Comparison of ENCODE assay signal across 13 cellular contexts in the genomic region with DNA sequence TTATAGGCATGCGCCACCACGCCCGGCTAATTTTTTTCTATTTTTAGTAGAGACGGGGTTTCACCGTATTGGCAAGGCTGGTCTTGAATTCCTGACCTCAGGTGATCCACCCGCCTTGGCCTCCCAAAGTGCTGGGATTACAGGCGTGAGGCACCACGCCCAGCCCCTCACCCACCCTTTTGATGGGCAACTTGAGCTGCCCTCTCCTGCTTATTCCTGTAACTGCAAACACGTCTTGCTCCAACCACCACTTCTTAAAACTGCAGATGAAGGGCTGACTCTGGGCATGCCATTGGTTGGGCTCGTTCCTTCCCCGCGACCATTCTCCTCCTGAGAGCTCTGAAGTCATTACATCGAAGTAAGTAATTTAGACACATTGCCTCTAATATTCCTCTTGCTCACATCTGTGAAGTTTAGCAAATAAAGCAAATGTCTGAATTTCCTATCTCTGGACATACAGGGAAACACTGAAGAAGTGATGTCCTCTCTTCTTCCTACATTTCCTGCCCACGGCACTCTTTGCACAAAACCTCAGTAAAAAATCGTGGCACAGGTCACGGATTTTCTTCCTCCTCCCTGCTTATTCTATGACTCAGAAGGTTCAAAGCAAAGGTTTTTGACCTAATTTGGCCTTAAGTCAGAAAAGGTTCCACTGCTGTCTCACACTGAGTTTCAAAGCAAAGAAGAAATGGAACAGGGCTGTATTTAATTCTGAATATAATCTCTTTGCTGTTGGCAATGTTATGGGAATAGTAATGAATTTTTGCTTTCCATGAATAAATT.
A peak's percentile ranks its signal among the peaks of the same experiment; 100 is the strongest.
DNase-seq lines count a peak whose midpoint lies in the region; ATAC-seq, FAIRE-seq and TF ChIP-seq lines count a peak whose summit lies in the region.
"Had no signal": no experiment of that assay in that cellular context is flagged by ENCODE, and none has a peak within 500 bp of the region (broad histone marks: within the 10 kb centered on the region; RNA-seq: fewer than 3 reads in every experiment).

No MANE protein-coding gene starts in this region.

- no peak for FAIRE-seq in GM12878 (lab: Jason Lieb, UNC)

- no peak for DNase-seq in CD4-positive, CD25-positive, alpha-beta regulatory T cell
- DNase-seq in HFFc6 (peak; percentile 12), GM12878 (ENCODE audit: low read depth, low spot score) (no peak), kidney tubule cell (ENCODE audit: low spot score) (peak; percentile 39), NCI-H524 treated with DMSO at 0.1 percent for 48 hours (lab: John Stamatoyannopoulos, UW) (no peak), MM.1S (no peak)
- DNase-seq: activated CD4-positive, alpha-beta T cell treated with anti-CD3 and anti-CD28 coated beads for 1 hour; GF-D8; NCI-H2107; stimulated activated CD4-positive, alpha-beta T cell treated with anti-CD3 and anti-CD28 coated beads, Interleukin-4, amount 100 ng/mL, for 1 hour; stimulated activated naive CD4-positive, alpha-beta T cell had no signal

- no peaks in the 10 kb centered on the region for H3K9me3 Mint-ChIP-seq in CD4-positive, CD25-positive, alpha-beta regulatory T cell
- H3K9me3 Mint-ChIP-seq in HFFc6: no peaks in the 10 kb centered on the region

- CTCF ChIA-PET in GM12878 (lab: Yijun Ruan, JAX): interaction anchor here (0.7 to 1.3 kb wide), 2 partner anchors 23 to 58 kb away, joined by 3 to 5 read pairs; no protein-coding TSS in a partner anchor

- RAD21 ChIA-PET in GM12878 (lab: Charles Lee; ENCODE audit: unreplicated experiment): no interaction called here

- H3K9me2 ChIP-seq in MM.1S (replicated peaks; ENCODE audit: insufficient read depth, low read length): no peaks in the 10 kb centered on the region

- no peaks in the 10 kb centered on the region for H3K27me3 Mint-ChIP-seq in CD4-positive, CD25-positive, alpha-beta regulatory T cell
- no peaks in the 10 kb centered on the region; the same call in 1 of the 2 replicates for H3K27me3 Mint-ChIP-seq in HFFc6 (ENCODE audit: insufficient read depth)

- H3K4me1 ChIP-seq in CD4-positive, CD25-positive, alpha-beta regulatory T cell (ENCODE audit: control insufficient read depth, insufficient read depth, low read length, poor library complexity, severe bottlenecking): no peaks in the 10 kb centered on the region
- no peaks in the 10 kb centered on the region for H3K4me1 ChIP-seq in GM12878 (ENCODE audit: control insufficient read depth, insufficient read depth, low read length)
- H3K4me1 ChIP-seq in MM.1S (ENCODE audit: low read length): no peaks in the 10 kb centered on the region

- no peak overlapping the region for H3K27ac ChIP-seq in CD4-positive, CD25-positive, alpha-beta regulatory T cell (ENCODE audit: insufficient read depth, low read length, poor library complexity, severe bottlenecking)
- H3K27ac ChIP-seq in GM12878 (ENCODE audit: control insufficient read depth, insufficient read depth): no peak overlapping the region
- H3K27ac ChIP-seq in MM.1S (ENCODE audit: low read length): no peak overlapping the region

- in situ Hi-C loops in GM12878 (cut with MboI): no loop called here

- H2AFZ ChIP-seq in GM12878 (ENCODE audit: control insufficient read depth, low read depth, low read length) (no peak overlapping the region), MM.1S (ENCODE audit: low read length) (no peak overlapping the region)

- H3F3A ChIP-seq in MM.1S (ENCODE audit: insufficient read depth, low read length): no peaks in the 10 kb centered on the region

- H3K4me2 ChIP-seq in GM12878 (ENCODE audit: control insufficient read depth, insufficient read depth): no peak overlapping the region
- no peak overlapping the region for H3K4me2 ChIP-seq in MM.1S (ENCODE audit: low read depth, low read length)

- peaks cover 9% of the 10 kb centered on the region for H3K36me3 Mint-ChIP-seq in CD4-positive, CD25-positive, alpha-beta regulatory T cell
- peaks cover 6% of the 10 kb centered on the region for H3K36me3 Mint-ChIP-seq in HFFc6 (ENCODE audit: low read depth)

- TSS peak; percentile 20 for BruUV-seq in GM12878 (replicated peaks; lab: Mats Ljungman, UMichigan)

- POLR2A ChIA-PET in GM12878 (lab: Charles Lee): no interaction called here

- H3K79me2 ChIP-seq in GM12878 (ENCODE audit: control insufficient read depth, insufficient read depth, low read length) (no peaks in the 10 kb centered on the region), MM.1S (ENCODE audit: low read length) (no peaks in the 10 kb centered on the region)

- no peak for TF ChIP-seq EP300 in GM12878 (IDR thresholded peaks at IDR 0.05; ENCODE audit: borderline replicate concordance in 1 of 2, control insufficient read depth in 1 of 2, low read depth in 2 of 2, low read length in 2 of 2)

- H4K20me1 ChIP-seq in GM12878 (ENCODE audit: control insufficient read depth, insufficient read depth) (no peaks in the 10 kb centered on the region), MM.1S (ENCODE audit: insufficient read depth, low read length) (no peaks in the 10 kb centered on the region; the same call in 1 of the 2 replicates)

- H3K4me3 Mint-ChIP-seq in CD4-positive, CD25-positive, alpha-beta regulatory T cell: peak overlapping the region in 1 of 4 donors; percentile 30
- H3K4me3 Mint-ChIP-seq in HFFc6: peak overlapping the region; percentile 11; the same call in 1 of the 2 replicates

- H3K4me1 Mint-ChIP-seq in CD4-positive, CD25-positive, alpha-beta regulatory T cell: peaks cover 7 to 18% (median 16%) of the 10 kb centered on the region in 4 donors
- peaks cover 39% of the 10 kb centered on the region for H3K4me1 Mint-ChIP-seq in HFFc6 (ENCODE audit: low read depth)

- TF ChIP-seq RAD21 in GM12878 (IDR thresholded peaks at IDR 0.05; ENCODE audit: insufficient read depth, low read depth, low read length): no peak

- WGBS in GM12878 (ENCODE audit: insufficient coverage, insufficient replicate concordance, low lambda C conversion rate, missing lambda C conversion rate): 60% methylated on average over 16 of the region's 16 CpGs

- no peak for ATAC-seq in CD4-positive, CD25-positive, alpha-beta regulatory T cell (ENCODE audit: low read depth in 2 of 2)
- no peak for ATAC-seq in GM12878
- ATAC-seq in GM21825 (IDR thresholded peaks at IDR 0.05; ENCODE audit: unreplicated experiment): no peak
- ATAC-seq in HG03460 (IDR thresholded peaks at IDR 0.05; ENCODE audit: unreplicated experiment): no peak

- H3K4me3 ChIP-seq in CD4-positive, CD25-positive, alpha-beta regulatory T cell (ENCODE audit: low read depth, low read length): no peak overlapping the region
- no peak overlapping the region for H3K4me3 ChIP-seq in GM12878
- H3K4me3 ChIP-seq in MM.1S (ENCODE audit: low read length): no peak overlapping the region

- H3K27ac Mint-ChIP-seq in CD4-positive, CD25-positive, alpha-beta regulatory T cell: peak overlapping the region in 2 of 3 donors; percentile 11 to 86
- H3K27ac Mint-ChIP-seq in HFFc6: peak overlapping the region; percentile 36; the same call in 1 of the 2 replicates

- intact Hi-C loops in GM12878 (cut with micrococcal nuclease; ENCODE audit: unreplicated experiment): no loop called here

- TF ChIP-seq CTCF in HFFc6 (IDR thresholded peaks at IDR 0.05) (no peak), GM12878 (IDR thresholded peaks at IDR 0.05 in 2 of 3, conservative IDR thresholded peaks at IDR 0.05 in 1 of 3; ENCODE audit: control insufficient read depth in 2 of 3, extremely low read depth in 1 of 3, insufficient read depth in 1 of 3, low read depth in 3 of 3, low read length in 3 of 3) (no peak), MM.1S (IDR thresholded peaks at IDR 0.05; ENCODE audit: low read length) (no peak)

- H3K36me3 ChIP-seq in CD4-positive, CD25-positive, alpha-beta regulatory T cell (ENCODE audit: control insufficient read depth, insufficient read depth, low read length): no peaks in the 10 kb centered on the region
- H3K36me3 ChIP-seq in GM12878 (ENCODE audit: control insufficient read depth in 2 of 2, insufficient read depth in 2 of 2, low read length in 1 of 2) (peaks cover 0 to 7% of the 10 kb centered on the region in 2 experiments; a peak in 3 of 4 replicates), MM.1S (replicated peaks; ENCODE audit: insufficient read depth, low read length) (no peaks in the 10 kb centered on the region)

- H3K27me3 ChIP-seq in CD4-positive, CD25-positive, alpha-beta regulatory T cell (ENCODE audit: control insufficient read depth, insufficient read depth, low read length): no peaks in the 10 kb centered on the region
- no peaks in the 10 kb centered on the region for H3K27me3 ChIP-seq in GM12878 (replicated peaks in 1 of 2; ENCODE audit: control insufficient read depth in 2 of 2, insufficient read depth in 2 of 2, low read length in 1 of 2)
- H3K27me3 ChIP-seq in MM.1S (replicated peaks; ENCODE audit: insufficient read depth, low read length): no peaks in the 10 kb centered on the region

- no peak overlapping the region for H3K9ac ChIP-seq in GM12878 (ENCODE audit: control insufficient read depth, insufficient read depth, low read length)
- H3K9ac ChIP-seq in MM.1S (ENCODE audit: low read length): no peak overlapping the region

- SMC1A ChIA-PET in GM12878 (lab: Charles Lee; ENCODE audit: uncharacterized antibody, unreplicated experiment): interaction anchor here (0.9 to 2.3 kb wide), 2 partner anchors 15 to 26 kb away, joined by 3 to 8 read pairs; no protein-coding TSS in a partner anchor

- no peaks in the 10 kb centered on the region for H3K9me3 ChIP-seq in CD4-positive, CD25-positive, alpha-beta regulatory T cell (ENCODE audit: control insufficient read depth in 2 of 2, low read length in 2 of 2)
- H3K9me3 ChIP-seq in GM12878 (replicated peaks; ENCODE audit: control insufficient read depth, insufficient read depth, low read length) (no peaks in the 10 kb centered on the region), MM.1S (replicated peaks; ENCODE audit: insufficient read depth, low read length) (no peaks in the 10 kb centered on the region)

- no peak for TF ChIP-seq POLR2A in GM12878 (IDR thresholded peaks at IDR 0.05; ENCODE audit: low read depth, low read length)

TF ChIP-seq in GM12878, 131 proteins besides CTCF, POLR2A, EP300 and RAD21 (continues in another document):
- TF ChIP-seq TARDBP (IDR thresholded peaks at IDR 0.05; ENCODE audit: borderline replicate concordance) (no peak), RCOR1 (conservative IDR thresholded peaks at IDR 0.05; ENCODE audit: low read depth, low read length) (no peak), MXI1 (IDR thresholded peaks at IDR 0.05; ENCODE audit: low read depth, low read length) (no peak), FOS (IDR thresholded peaks at IDR 0.05; ENCODE audit: borderline replicate concordance, extremely low read depth, insufficient read length) (no peak)
- TF ChIP-seq, protein P1, sequence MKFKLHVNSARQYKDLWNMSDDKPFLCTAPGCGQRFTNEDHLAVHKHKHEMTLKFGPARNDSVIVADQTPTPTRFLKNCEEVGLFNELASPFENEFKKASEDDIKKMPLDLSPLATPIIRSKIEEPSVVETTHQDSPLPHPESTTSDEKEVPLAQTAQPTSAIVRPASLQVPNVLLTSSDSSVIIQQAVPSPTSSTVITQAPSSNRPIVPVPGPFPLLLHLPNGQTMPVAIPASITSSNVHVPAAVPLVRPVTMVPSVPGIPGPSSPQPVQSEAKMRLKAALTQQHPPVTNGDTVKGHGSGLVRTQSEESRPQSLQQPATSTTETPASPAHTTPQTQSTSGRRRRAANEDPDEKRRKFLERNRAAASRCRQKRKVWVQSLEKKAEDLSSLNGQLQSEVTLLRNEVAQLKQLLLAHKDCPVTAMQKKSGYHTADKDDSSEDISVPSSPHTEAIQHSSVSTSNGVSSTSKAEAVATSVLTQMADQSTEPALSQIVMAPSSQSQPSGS (IDR thresholded peaks at IDR 0.05; ENCODE audit: low read length): no peak

Comparison
In these comparisons a context has a peak if more than half of its experiments do, and no peak if none do; other contexts are left out.
1. DNase-seq: peak in HFFc6 (single experiment) and kidney tubule cell (single experiment); none in CD4-positive, CD25-positive, alpha-beta regulatory T cell (0 of 3), GM12878 (single experiment), NCI-H524 treated with DMSO at 0.1 percent for 48 hours (single experiment) and MM.1S (single experiment).